Comparison of ENCODE assay signal across 8 cellular contexts in the genomic region with DNA sequence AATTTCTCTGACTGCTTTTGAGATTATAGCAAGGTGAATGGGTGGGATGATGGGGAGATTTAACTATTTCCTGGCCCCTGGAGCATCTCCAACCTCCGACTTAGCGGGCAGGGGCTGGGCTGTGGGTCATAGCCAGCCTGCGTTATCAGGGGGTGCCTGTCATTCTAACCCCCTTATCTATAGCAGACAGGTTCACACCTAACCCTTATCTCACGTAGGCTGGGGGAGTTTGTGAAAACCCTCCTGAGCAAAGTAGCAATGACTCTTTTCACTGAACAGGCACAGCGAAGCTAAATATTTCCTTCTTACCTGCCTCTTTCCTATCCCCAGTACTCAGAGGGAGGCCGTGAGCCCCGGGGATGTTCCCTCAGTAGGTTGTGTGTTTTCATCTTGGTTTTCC.
"Had no signal": no experiment of that assay in that cellular context is flagged by ENCODE, and none has a peak within 500 bp of the region (broad histone marks: within the 10 kb centered on the region; RNA-seq: fewer than 3 reads in every experiment).

No MANE protein-coding gene starts in this region.

- H3K27ac Mint-ChIP-seq: IgD-negative memory B cell had no signal

- H3K4me3 Mint-ChIP-seq: IgD-negative memory B cell had no signal

- H3K27ac ChIP-seq: HL-60, KMS-11 had no signal

- DNase-seq: IMR-90, KBM-7, KG1 had no signal

- ATAC-seq: HepG2 had no signal

- H3K36me3 Mint-ChIP-seq: IgD-negative memory B cell had no signal

- H3K9ac ChIP-seq: KMS-11 had no signal

- H3K4me2 ChIP-seq: KMS-11 had no signal

- H3K4me1 Mint-ChIP-seq: IgD-negative memory B cell had no signal

- FAIRE-seq: HepG2, HTR-8/SVneo had no signal
